Comparison of ENCODE assay signal across 9 cellular contexts in the genomic region with DNA sequence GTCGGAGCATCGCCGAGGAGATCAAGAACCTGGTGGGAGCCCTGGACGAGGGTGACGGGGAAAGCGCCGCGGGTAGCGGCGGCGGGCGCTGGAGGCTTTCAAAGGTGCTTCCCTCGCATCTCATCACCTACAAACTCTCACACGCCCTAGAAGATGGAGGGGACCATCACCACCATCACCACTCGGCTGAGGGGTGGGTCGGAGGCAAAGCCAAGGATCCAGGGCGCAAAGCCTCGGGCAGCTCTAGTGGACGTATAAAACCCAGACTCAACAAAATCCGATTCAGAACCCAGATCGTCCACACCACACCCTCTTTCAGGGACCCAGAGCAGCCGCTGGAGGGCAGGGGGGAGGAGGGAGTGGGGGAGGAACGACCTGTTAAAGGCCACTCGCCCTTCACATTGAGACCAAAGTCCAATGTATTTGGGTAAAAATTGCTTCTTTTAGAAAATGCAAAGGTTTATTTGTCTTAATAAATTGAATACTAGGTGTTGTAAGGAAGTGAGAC. TPM values are rescaled to one million over a fixed set of nuclear protein-coding genes. Genes with fewer than 3 reads are reported as not detected.
DNase-seq lines count a peak whose midpoint lies in the region; ATAC-seq, FAIRE-seq and TF ChIP-seq lines count a peak whose summit lies in the region.
"Had no signal": no experiment of that assay in that cellular context is flagged by ENCODE, and none has a peak within 500 bp of the region (broad histone marks: within the 10 kb centered on the region; RNA-seq: fewer than 3 reads in every experiment).

No MANE protein-coding gene starts in this region.

- CTCF ChIA-PET in BJ (lab: Yijun Ruan, JAX), result interaction anchor here (1.4 to 2.9 kb wide), 2 partner anchors 70 to 100 kb away, joined by 4 to 17 read pairs; no protein-coding TSS in a partner anchor

- intact Hi-C loops in esophagus muscularis mucosa (cut with DNase I), result no loop called here

- WGBS in esophagus muscularis mucosa, result 71% methylated on average over 24 of the region's 24 CpGs

- no peaks in the 10 kb centered on the region for H3K9me3 ChIP-seq in MM.1S (replicated peaks; ENCODE audit: insufficient read depth, low read length)
- H3K9me3 ChIP-seq in esophagus muscularis mucosa, result no peaks in the 10 kb centered on the region

- H3K36me3 ChIP-seq in BJ (ENCODE audit: control insufficient read depth, insufficient read depth, low read length) (no peaks in the 10 kb centered on the region), MM.1S (replicated peaks; ENCODE audit: insufficient read depth, low read length) (no peaks in the 10 kb centered on the region), esophagus muscularis mucosa (no peaks in the 10 kb centered on the region)

- DNase-seq in BJ (ENCODE audit: low read depth), result no peak
- DNase-seq in MM.1S, result no peak
- no peak for DNase-seq in esophagus muscularis mucosa (ENCODE audit: extremely low spot score)
- peak; percentile 26 for DNase-seq in nephron progenitor cell
- no peak for DNase-seq in epidermal melanocyte (ENCODE audit: insufficient read length, low spot score)
- no peak for DNase-seq in RCC 7860 (ENCODE audit: low spot score)
- DNase-seq in stimulated activated naive CD4-positive, alpha-beta T cell treated with Interleukin-2 at 50 U/mL for 16 hours (lab: John Stamatoyannopoulos, UW), result no peak

- H2AFZ ChIP-seq in MM.1S (ENCODE audit: low read length), result no peak overlapping the region

- TF ChIP-seq POLR2A in esophagus muscularis mucosa (IDR thresholded peaks at IDR 0.05; ENCODE audit: low read depth), result no peak

- H3K4me1 ChIP-seq in MM.1S (ENCODE audit: low read length) (peaks cover 58% of the 10 kb centered on the region), esophagus muscularis mucosa (peaks cover 44 to 62% (median 57%) of the 10 kb centered on the region in 4 donors)

- H3K4me2 ChIP-seq in MM.1S (ENCODE audit: low read depth, low read length), result peak overlapping the region; percentile 37; the same call in 1 of the 2 replicates

- H3K4me3 ChIP-seq in BJ (ENCODE audit: low read depth, low read length) (peak overlapping the region; percentile 81), MM.1S (ENCODE audit: low read length) (no peak overlapping the region), esophagus muscularis mucosa (peak overlapping the region; percentile 67 to 91 (median 80))

- no peaks in the 10 kb centered on the region for H3K27me3 ChIP-seq in BJ (ENCODE audit: control insufficient read depth, insufficient read depth, low read length)
- no peaks in the 10 kb centered on the region for H3K27me3 ChIP-seq in MM.1S (replicated peaks; ENCODE audit: insufficient read depth, low read length)
- H3K27me3 ChIP-seq in esophagus muscularis mucosa, result no peaks in the 10 kb centered on the region

- H3K27ac ChIP-seq in MM.1S (ENCODE audit: low read length), result no peak overlapping the region
- H3K27ac ChIP-seq in esophagus muscularis mucosa (replicated peaks in 1 of 4), result peak overlapping the region; percentile 94 to 100 (median 98)
- H3K27ac ChIP-seq: HL-60 had no signal

- FAIRE-seq in RCC 7860 (lab: Jason Lieb, UNC), result no peak

- peaks cover 43% of the 10 kb centered on the region for H3F3A ChIP-seq in MM.1S (ENCODE audit: insufficient read depth, low read length)

- H3K27ac Mint-ChIP-seq in nephron progenitor cell, result no peak overlapping the region

- peaks cover 57% of the 10 kb centered on the region for H3K79me2 ChIP-seq in MM.1S (ENCODE audit: low read length)

- no peaks in the 10 kb centered on the region for H4K20me1 ChIP-seq in MM.1S (ENCODE audit: insufficient read depth, low read length)

- no peaks in the 10 kb centered on the region for H3K36me3 Mint-ChIP-seq in nephron progenitor cell (ENCODE audit: low read depth)

- POLR2A ChIA-PET in BJ (lab: Charles Lee), result no interaction called here

- peak; percentile 41 for TF ChIP-seq CTCF in BJ (IDR thresholded peaks at IDR 0.05; ENCODE audit: insufficient read depth, low read depth, low read length)
- no peak for TF ChIP-seq CTCF in MM.1S (IDR thresholded peaks at IDR 0.05; ENCODE audit: low read length)
- TF ChIP-seq CTCF in esophagus muscularis mucosa (IDR thresholded peaks at IDR 0.05), result peak; percentile 8 to 13 (median 9)
- TF ChIP-seq CTCF in nephron progenitor cell (IDR thresholded peaks at IDR 0.05), result no peak

- H3K9me2 ChIP-seq in MM.1S (replicated peaks; ENCODE audit: insufficient read depth, low read length), result no peaks in the 10 kb centered on the region

- H3K4me3 Mint-ChIP-seq in nephron progenitor cell, result peak overlapping the region; percentile 83

- peaks cover 48% of the 10 kb centered on the region for H3K4me1 Mint-ChIP-seq in nephron progenitor cell

- H3K27me3 Mint-ChIP-seq in nephron progenitor cell (ENCODE audit: low read depth, poor library complexity), result peaks cover 20% of the 10 kb centered on the region

- H3K9me3 Mint-ChIP-seq in nephron progenitor cell, result no peaks in the 10 kb centered on the region

- no peak for ATAC-seq in GM19395 (IDR thresholded peaks at IDR 0.05; ENCODE audit: unreplicated experiment)

- H3K9ac ChIP-seq in MM.1S (ENCODE audit: low read length), result no peak overlapping the region

- no peak for TF ChIP-seq EP300 in esophagus muscularis mucosa (IDR thresholded peaks at IDR 0.05)

RNA-seq across cellular contexts. Expression of a gene that starts 1.5 kb away (rescaled TPM):
- 5.2 and 9.1 TPM in 2 replicates for polyA plus RNA-seq in BJ (2011; rRNA removed)
- polyA minus RNA-seq in BJ (2011; rRNA and poly(A)+ RNA removed), result 5.3 and 5.6 TPM in 2 replicates
- 10 to 100 TPM; 24.1 to 56.8 (median 43.3) TPM for total RNA-seq in esophagus muscularis mucosa

RNA-seq across cellular contexts. Expression of a gene that starts 1.9 kb away (rescaled TPM):
- 68.8 and 93.2 TPM in 2 replicates for polyA plus RNA-seq in BJ (2011; rRNA removed)
- polyA minus RNA-seq in BJ (2011; rRNA and poly(A)+ RNA removed), result 32.9 and 51.9 TPM in 2 replicates
- 100 to 1,000 TPM; 133 to 203 (median 159) TPM for total RNA-seq in esophagus muscularis mucosa

Comparison
In these comparisons a context has a peak if more than half of its experiments do, and no peak if none do; other contexts are left out.
1. CTCF ChIP-seq: peak in BJ (single experiment) and esophagus muscularis mucosa (3 of 3); none in MM.1S (single experiment) and nephron progenitor cell (single experiment).